Comparison of ENCODE assay signal across 8 cellular contexts in genomic region chr9:135343733-135344522, GRCh38.
DNase-seq lines count a peak whose midpoint lies in the region; ATAC-seq and TF ChIP-seq lines count a peak whose summit lies in the region.

No MANE protein-coding gene starts in this region.

- DNase-seq in AG08395 (ENCODE audit: low spot score) (peak; percentile 71), GM13976 (ENCODE audit: low spot score) (peak; percentile 88), NCI-H82 (lab: John Stamatoyannopoulos, UW) (peak; percentile 81), globus pallidus (ENCODE audit: low spot score) (peak; percentile 19), posterior cingulate gyrus (peak; percentile 43 to 94 (median 76)), NCI-H146 treated with DMSO at 0.1 percent for 48 hours (lab: John Stamatoyannopoulos, UW; ENCODE audit: unreplicated experiment) (no peak)
- DNase-seq in activated T-cell treated with anti-CD3 and anti-CD28 coated beads, Interleukin-2, amount 50 U/mL, for 4 hours = peak; percentile 20

- peaks cover 13% of the 10 kb centered on the region for H3K27me3 Mint-ChIP-seq in activated T-cell treated with anti-CD3 and anti-CD28 coated beads, Interleukin-2, amount 50 U/mL, for 4 hours (ENCODE audit: low read depth)

- peak; percentile 91 for TF ChIP-seq CTCF in GM13976 (IDR thresholded peaks at IDR 0.05; ENCODE audit: borderline replicate concordance, control extremely low read depth, extremely low read depth, insufficient read depth, missing control alignments)

- H3K9me3 Mint-ChIP-seq in activated T-cell treated with anti-CD3 and anti-CD28 coated beads, Interleukin-2, amount 50 U/mL, for 4 hours = no peaks in the 10 kb centered on the region

- in situ Hi-C loops in GM13976 (cut with MboI; ENCODE audit: low sequenced_read_pairs, unreplicated experiment) = no loop called here

- H3K4me1 Mint-ChIP-seq in activated T-cell treated with anti-CD3 and anti-CD28 coated beads, Interleukin-2, amount 50 U/mL, for 4 hours (ENCODE audit: low read depth) = no peaks in the 10 kb centered on the region

- intact Hi-C loops in posterior cingulate gyrus (cut with DNase I) = loop anchor here (1.0 to 5.0 kb wide), 2 partner anchors 258 to 647 kb away; no protein-coding TSS in a partner anchor

- no peak overlapping the region for H3K4me3 Mint-ChIP-seq in activated T-cell treated with anti-CD3 and anti-CD28 coated beads, Interleukin-2, amount 50 U/mL, for 4 hours

- peak; percentile 33 to 38 for ATAC-seq in activated T-cell treated with anti-CD3 and anti-CD28 coated beads, Interleukin-2, amount 50 U/mL, for 4 hours
- ATAC-seq in HG02798 (IDR thresholded peaks at IDR 0.05; ENCODE audit: poor library complexity, unreplicated experiment) = no peak

- no peaks in the 10 kb centered on the region for H3K36me3 Mint-ChIP-seq in activated T-cell treated with anti-CD3 and anti-CD28 coated beads, Interleukin-2, amount 50 U/mL, for 4 hours (ENCODE audit: insufficient read depth)
